In genomic region chr10:71641449-71641848, GRCh38 we compare ENCODE assay signal across 23 cellular contexts.
"Had no signal": no experiment of that assay in that cellular context is flagged by ENCODE, and none has a peak within 500 bp of the region (broad histone marks: within the 10 kb centered on the region; RNA-seq: fewer than 3 reads in every experiment).

No MANE protein-coding gene starts in this region.

- DNase-seq: IMR-90, Kasumi-1, MM.1S, NCI-H1092 treated with DMSO at 0.1 percent for 48 hours, NCI-H1436, NCI-H187, NCI-H2029, NCI-H2081 treated with DMSO at 0.1 percent for 48 hours, NCI-H2171, NCI-H226, NCI-H446, NCI-H510A, NCI-H524 treated with DMSO at 0.1 percent for 48 hours, NCI-H69, NCI-H774, PC-3, SHP77, SK-N-SH, SW 1271 had no signal

- H3K9me3 ChIP-seq: SK-N-SH had no signal

- H3K27ac ChIP-seq: KMS-11, RWPE1 had no signal

- H3K4me2 ChIP-seq: KMS-11, SK-N-SH had no signal

- ATAC-seq: HepG2, Panc1, PC-3 had no signal

- H3K9me2 ChIP-seq: SK-N-SH had no signal

- H3K9ac ChIP-seq: KMS-11, SK-N-SH had no signal

- FAIRE-seq: HepG2 had no signal
